21 cellular contexts compared by ENCODE assay signal in the genomic region with DNA sequence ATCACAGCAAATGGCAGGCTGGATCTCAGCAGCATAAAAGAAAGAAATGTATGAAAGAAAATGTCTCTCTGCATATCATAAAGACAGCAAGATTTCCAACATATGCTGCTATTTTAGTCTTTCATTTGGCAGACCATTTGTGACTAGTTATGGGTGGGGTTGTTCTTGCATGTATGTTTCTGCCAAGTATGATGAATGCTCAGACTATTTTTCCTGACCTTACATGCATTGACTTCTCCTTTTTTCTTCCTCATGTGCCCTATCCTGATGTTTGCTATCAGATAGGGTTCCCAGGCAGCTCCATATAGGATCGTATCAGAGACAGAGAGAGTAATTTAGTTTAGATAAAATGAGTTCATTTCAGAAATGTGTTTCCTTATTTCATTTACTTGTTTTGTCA. TPM values are rescaled to one million over a fixed set of nuclear protein-coding genes. Genes with fewer than 3 reads are reported as not detected.
A peak's percentile ranks its signal among the peaks of the same experiment; 100 is the strongest.
DNase-seq lines count a peak whose midpoint lies in the region; ATAC-seq, FAIRE-seq and TF ChIP-seq lines count a peak whose summit lies in the region.
"Had no signal": no experiment of that assay in that cellular context is flagged by ENCODE, and none has a peak within 500 bp of the region (broad histone marks: within the 10 kb centered on the region; RNA-seq: fewer than 3 reads in every experiment).

No MANE protein-coding gene starts in this region.

- H3K9ac ChIP-seq in skeletal muscle satellite cell (ENCODE audit: low read depth, low read length): peak overlapping the region; percentile 8

- peak; percentile 50 for FAIRE-seq in bronchial epithelial cell (lab: Jason Lieb, UNC)
- FAIRE-seq: H1, islet of Langerhans had no signal

- peaks cover 19% of the 10 kb centered on the region for H3K4me1 ChIP-seq in skeletal muscle satellite cell (ENCODE audit: control insufficient read depth, insufficient read depth, low read length)
- H3K4me1 ChIP-seq: heart right ventricle had no signal

- H3K4me3 ChIP-seq in bronchial epithelial cell (ENCODE audit: low read depth, low read length): no peak overlapping the region
- H3K4me3 ChIP-seq in foreskin fibroblast (ENCODE audit: low read depth in 1 of 2, low read length in 2 of 2): no peak overlapping the region
- no peak overlapping the region for H3K4me3 ChIP-seq in skeletal muscle satellite cell (ENCODE audit: low read length)
- H3K4me3 ChIP-seq: heart right ventricle had no signal

- DNase-seq in HT1080 (ENCODE audit: low read depth) (peak; percentile 32), bronchial epithelial cell (ENCODE audit: low read depth) (peak; percentile 92), foreskin fibroblast (peak; percentile 53 to 82), epidermal melanocyte (ENCODE audit: insufficient read length, low spot score) (no peak), NCI-H1048 (lab: John Stamatoyannopoulos, UW) (no peak)
- DNase-seq: activated B cell treated with CpG ODN at 0.5 μM for 24 hours; activated CD8-positive, alpha-beta T cell treated with anti-CD3 and anti-CD28 coated beads for 36 hours; activated naive CD4-positive, alpha-beta T cell treated with anti-CD3 and anti-CD28 coated beads, Interleukin-2, amount 50 U/mL, for 16 hours; activated T-cell treated with anti-CD3 and anti-CD28 coated beads, Interleukin-2, amount 50 U/mL, for 4 hours; Calu3; cortex of kidney; heart right ventricle; naive B cell; NCI-H1436 treated with DMSO at 0.1 percent for 48 hours; SHP77 treated with DMSO at 0.1 percent for 48 hours; stimulated activated CD4-positive, alpha-beta T cell treated with anti-CD3 and anti-CD28 coated beads, Interleukin-2, amount 100 ng/mL, for 24 hours; trophoblast cell had no signal

- H3K27me3 ChIP-seq in bronchial epithelial cell (ENCODE audit: control insufficient read depth, insufficient read depth, low read length) (no peaks in the 10 kb centered on the region), skeletal muscle satellite cell (ENCODE audit: control insufficient read depth, insufficient read depth, low read length) (no peaks in the 10 kb centered on the region)
- H3K27me3 ChIP-seq: heart right ventricle had no signal

- H3K9me3 ChIP-seq in skeletal muscle satellite cell (replicated peaks; ENCODE audit: low read length): no peaks in the 10 kb centered on the region
- H3K9me3 ChIP-seq: heart right ventricle had no signal

- H3K4me2 ChIP-seq in skeletal muscle satellite cell (ENCODE audit: low read length): peak overlapping the region; percentile 24

- no peak for TF ChIP-seq CTCF in bronchial epithelial cell (IDR thresholded peaks at IDR 0.05; ENCODE audit: insufficient read depth, low read length, severe bottlenecking)
- TF ChIP-seq CTCF in foreskin fibroblast (IDR thresholded peaks at IDR 0.05; ENCODE audit: low read depth, low read length): no peak

- no peak for ATAC-seq in HG02759 (IDR thresholded peaks at IDR 0.05; ENCODE audit: unreplicated experiment)
- ATAC-seq: activated CD8-positive, alpha-beta T cell treated with anti-CD3 and anti-CD28 coated beads for 36 hours; activated T-cell treated with anti-CD3 and anti-CD28 coated beads, Interleukin-2, amount 50 U/mL, for 4 hours; heart right ventricle had no signal

- H3K36me3 ChIP-seq in bronchial epithelial cell (ENCODE audit: control insufficient read depth, insufficient read depth, low read length): no peaks in the 10 kb centered on the region
- no peaks in the 10 kb centered on the region for H3K36me3 ChIP-seq in skeletal muscle satellite cell (ENCODE audit: insufficient read depth, low read length)
- H3K36me3 ChIP-seq: heart right ventricle had no signal

RNA-seq across cellular contexts. Expression of a gene that starts 58.4 kb away (rescaled TPM):
- total RNA-seq in HT1080 (2014; rRNA removed; shearing (Covaris generic)): 0.73 and 2.2 TPM in 2 replicates
- polyA plus RNA-seq in HT1080 (2015; cell fraction: cytosol; rRNA removed): 0.90 and 1.1 TPM in 2 replicates
- 1.3 and 1.5 TPM in 2 replicates for polyA plus RNA-seq in HT1080 (2015; cell fraction: nucleus; rRNA removed)
- total RNA-seq in bronchial epithelial cell: 1.6 and 2.6 TPM in 2 replicates
- 1.8 and 2.8 TPM in 2 replicates for total RNA-seq in skeletal muscle satellite cell (2012; rRNA removed)
- total RNA-seq: activated B cell treated with CpG ODN at 0.5 μM for 24 hours had no signal

Comparison
In these comparisons a context has a peak if more than half of its experiments do, and no peak if none do; other contexts are left out.
1. DNase-seq: peak in HT1080 (single experiment), bronchial epithelial cell (single experiment) and foreskin fibroblast (2 of 2); none in epidermal melanocyte (single experiment) and NCI-H1048 (single experiment).